ENCODE assay signal across 9 cellular contexts in the genomic region with DNA sequence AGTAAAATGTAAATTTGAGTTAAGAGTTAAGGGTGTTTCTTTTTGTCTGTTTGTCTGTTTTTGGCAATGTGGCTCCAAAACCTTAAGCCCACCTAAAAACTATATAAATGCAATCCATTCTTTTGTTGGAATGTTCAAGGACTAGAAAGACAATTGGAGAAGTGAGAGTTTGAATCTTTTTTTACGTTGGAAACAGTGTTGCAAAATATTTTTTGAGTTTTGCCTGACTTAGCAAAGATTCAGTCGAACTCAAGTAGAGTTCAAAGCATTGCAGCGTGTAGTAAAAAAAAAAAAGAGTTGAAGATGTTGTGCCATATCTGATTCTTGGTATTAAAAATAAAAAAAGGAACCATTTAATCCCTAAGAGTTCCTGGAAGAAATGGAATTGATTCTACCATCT. TPM values are rescaled to one million over a fixed set of nuclear protein-coding genes. Genes with fewer than 3 reads are reported as not detected.
A peak's percentile ranks its signal among the peaks of the same experiment; 100 is the strongest.
DNase-seq lines count a peak whose midpoint lies in the region; ATAC-seq, FAIRE-seq and TF ChIP-seq lines count a peak whose summit lies in the region.
"Had no signal": no experiment of that assay in that cellular context is flagged by ENCODE, and none has a peak within 500 bp of the region (broad histone marks: within the 10 kb centered on the region; RNA-seq: fewer than 3 reads in every experiment).

No MANE protein-coding gene starts in this region.

- H3K27me3 Mint-ChIP-seq in naive thymus-derived CD8-positive, alpha-beta T cell, result peaks cover 28 to 94% (median 51%) of the 10 kb centered on the region in 5 donors
- peaks cover 66 to 90% of the 10 kb centered on the region in 2 donors for H3K27me3 Mint-ChIP-seq in effector memory CD8-positive, alpha-beta T cell

- WGBS in pancreas, 2 donors, result 25 to 26% methylated on average over 3 of the region's 3 CpGs

- H3K27me3 ChIP-seq in duodenal mucosa (ENCODE audit: control insufficient read depth in 1 of 2, insufficient read depth in 2 of 2, low read length in 2 of 2), result no peaks in the 10 kb centered on the region
- no peaks in the 10 kb centered on the region for H3K27me3 ChIP-seq in pancreas

- DNase-seq in NAMALWA (ENCODE audit: low spot score) (peak; percentile 58), pancreas (no peak), C1 segment of cervical spinal cord (lab: John Stamatoyannopoulos, UW) (no peak), head of caudate nucleus (no peak)
- no peak for DNase-seq in naive thymus-derived CD8-positive, alpha-beta T cell
- no peak for DNase-seq in effector memory CD8-positive, alpha-beta T cell

- peak overlapping the region; percentile 81; the same call in 1 of the 2 replicates for H3K4me3 ChIP-seq in GM08714 (ENCODE audit: low read length)
- H3K4me3 ChIP-seq in duodenal mucosa (ENCODE audit: low read depth in 1 of 2, low read length in 2 of 2), result peak overlapping the region; percentile 87 to 89
- peak overlapping the region; percentile 47 to 77 (median 60) for H3K4me3 ChIP-seq in pancreas

- H3K9ac ChIP-seq in duodenal mucosa (ENCODE audit: low read depth in 1 of 2, low read length in 2 of 2), result peak overlapping the region; percentile 82 to 94

- H3K9me3 Mint-ChIP-seq in naive thymus-derived CD8-positive, alpha-beta T cell, result peaks cover 0 to 2% (median 0%) of the 10 kb centered on the region in 9 donors
- H3K9me3 Mint-ChIP-seq in effector memory CD8-positive, alpha-beta T cell, result no peaks in the 10 kb centered on the region

- peak overlapping the region in 5 of 10 donors; percentile 14 to 80 (median 73) for H3K4me3 Mint-ChIP-seq in naive thymus-derived CD8-positive, alpha-beta T cell
- no peak overlapping the region for H3K4me3 Mint-ChIP-seq in effector memory CD8-positive, alpha-beta T cell

- no peak for TF ChIP-seq CTCF in pancreas (IDR thresholded peaks at IDR 0.05)

- intact Hi-C loops in pancreas (cut with DNase I) (no loop called here), head of caudate nucleus (cut with DNase I) (no loop called here)

- H3K9me3 ChIP-seq in duodenal mucosa (ENCODE audit: control insufficient read depth in 1 of 2, low read length in 2 of 2), result no peaks in the 10 kb centered on the region
- no peaks in the 10 kb centered on the region for H3K9me3 ChIP-seq in pancreas

- no peaks in the 10 kb centered on the region for H3K36me3 Mint-ChIP-seq in naive thymus-derived CD8-positive, alpha-beta T cell
- no peaks in the 10 kb centered on the region for H3K36me3 Mint-ChIP-seq in effector memory CD8-positive, alpha-beta T cell (ENCODE audit: insufficient read depth)

- peaks cover 0 to 60% (median 6%) of the 10 kb centered on the region in 4 donors for H3K4me1 Mint-ChIP-seq in naive thymus-derived CD8-positive, alpha-beta T cell
- H3K4me1 Mint-ChIP-seq in effector memory CD8-positive, alpha-beta T cell (ENCODE audit: low read depth in 2 of 2), result peaks cover 0 to 3% of the 10 kb centered on the region in 2 donors

- ATAC-seq in pancreas, result peak in 1 of 4 donors; percentile 6
- no peak for ATAC-seq in naive thymus-derived CD8-positive, alpha-beta T cell
- no peak for ATAC-seq in effector memory CD8-positive, alpha-beta T cell (replicated peaks)

- no peak for FAIRE-seq in pancreas (lab: Jason Lieb, UNC)
- FAIRE-seq: G401.6 had no signal

- no peak overlapping the region for H3K27ac ChIP-seq in duodenal mucosa (ENCODE audit: low read depth, low read length)
- H3K27ac ChIP-seq in pancreas, result peak overlapping the region in 3 of 4 donors; percentile 74 to 92 (median 88)

- peak overlapping the region in 1 of 10 donors; percentile 68 for H3K27ac Mint-ChIP-seq in naive thymus-derived CD8-positive, alpha-beta T cell
- no peak overlapping the region for H3K27ac Mint-ChIP-seq in effector memory CD8-positive, alpha-beta T cell

- POLR2A ChIA-PET in naive thymus-derived CD8-positive, alpha-beta T cell (lab: Charles Lee), result interaction anchor here (0.6 kb wide), 1 partner anchor 36 kb away, joined by 3 read pairs; no protein-coding TSS in a partner anchor

- H3K36me3 ChIP-seq in duodenal mucosa (ENCODE audit: control insufficient read depth in 1 of 2, insufficient read depth in 2 of 2, low read length in 2 of 2) (peaks cover 0 to 3% of the 10 kb centered on the region in 2 donors), pancreas (no peaks in the 10 kb centered on the region)

- peaks cover 14 to 19% of the 10 kb centered on the region in 2 donors for H3K4me1 ChIP-seq in duodenal mucosa (ENCODE audit: control insufficient read depth in 1 of 2, insufficient read depth in 2 of 2, low read length in 2 of 2)
- peaks cover 3 to 29% (median 12%) of the 10 kb centered on the region in 3 donors for H3K4me1 ChIP-seq in pancreas

RNA-seq across cellular contexts. Expression of gene SYK, which starts 0.9 kb away (rescaled TPM):
- 10 to 100 TPM in 5 of 6 donors, 1 to 10 TPM in 1; 9.7 to 41.1 (median 12.8) TPM for total RNA-seq in pancreas
- 1 to 10 TPM; 5.5 to 6.4 TPM for polyA plus RNA-seq in pancreas
- total RNA-seq in naive thymus-derived CD8-positive, alpha-beta T cell, result 1 to 10 TPM; 7.5 to 9.4 TPM
- under 1 TPM; 0.25 to 0.54 (median 0.37) TPM for polyA plus RNA-seq in naive thymus-derived CD8-positive, alpha-beta T cell
